ENCODE assay signal across 20 cellular contexts in the genomic region with DNA sequence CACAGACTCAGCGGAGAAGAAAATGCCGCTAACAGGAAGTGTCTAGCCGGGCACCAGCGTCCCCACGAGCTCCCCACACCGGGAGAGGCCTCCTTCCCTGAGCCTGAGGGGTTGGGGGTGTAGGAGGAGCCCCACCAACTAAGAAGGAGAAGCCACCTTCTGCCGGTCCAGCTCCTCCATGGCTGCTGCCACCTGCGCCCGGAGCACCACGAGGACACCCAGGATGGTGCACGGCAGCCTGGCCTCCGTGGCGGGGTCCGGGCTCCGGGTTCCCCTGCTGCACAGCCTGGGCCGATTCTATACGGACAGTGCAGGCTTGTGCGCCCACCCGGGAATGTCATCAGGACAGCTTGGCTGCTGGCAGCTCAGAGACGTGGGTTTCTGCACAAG. TPM values are rescaled to one million over a fixed set of nuclear protein-coding genes. Genes with fewer than 3 reads are reported as not detected.
"Had no signal": no experiment of that assay in that cellular context is flagged by ENCODE, and none has a peak within 500 bp of the region (broad histone marks: within the 10 kb centered on the region; RNA-seq: fewer than 3 reads in every experiment).

No MANE protein-coding gene starts in this region.

- H3K4me1 ChIP-seq: colonic mucosa, left lung, parathyroid adenoma had no signal

- H3K36me3 ChIP-seq: brain microvascular endothelial cell, colonic mucosa, heart left ventricle, left lung, stomach, upper lobe of left lung, WERI-Rb-1 had no signal

- H2AFZ ChIP-seq: parathyroid adenoma had no signal

- H3K4me1 Mint-ChIP-seq: activated naive CD4-positive, alpha-beta T cell treated with anti-CD3 and anti-CD28 coated beads, Interleukin-2, amount 10 ng/mL, durations not matched to agents 7 days and 5 days; central memory CD8-positive, alpha-beta T cell had no signal

- H3K4me3 ChIP-seq: colonic mucosa, heart left ventricle, left lung, stomach, upper lobe of left lung had no signal

- H3K9ac ChIP-seq: parathyroid adenoma had no signal

- H3K27me3 Mint-ChIP-seq: central memory CD8-positive, alpha-beta T cell had no signal

- H3K4me3 Mint-ChIP-seq: activated CD4-positive, alpha-beta memory T cell treated with anti-CD3 and anti-CD28 coated beads, Interleukin-2, amount 10 ng/mL, durations not matched to agents 7 days and 5 days; activated naive CD4-positive, alpha-beta T cell treated with anti-CD3 and anti-CD28 coated beads, Interleukin-2, amount 10 ng/mL, durations not matched to agents 7 days and 5 days; activated naive CD8-positive, alpha-beta T cell treated with anti-CD3 and anti-CD28 coated beads, Interleukin-2, amount 50 U/mL, for 24 hours; activated T-cell treated with anti-CD3 and anti-CD28 coated beads, Interleukin-2, amount 50 U/mL, for 24 hours; central memory CD8-positive, alpha-beta T cell; naive thymus-derived CD8-positive, alpha-beta T cell had no signal

- H3K27ac Mint-ChIP-seq: activated CD4-positive, alpha-beta memory T cell treated with anti-CD3 and anti-CD28 coated beads, Interleukin-2, amount 10 ng/mL, durations not matched to agents 7 days and 5 days; activated naive CD4-positive, alpha-beta T cell treated with anti-CD3 and anti-CD28 coated beads, Interleukin-2, amount 10 ng/mL, durations not matched to agents 7 days and 5 days; activated naive CD8-positive, alpha-beta T cell treated with anti-CD3 and anti-CD28 coated beads, Interleukin-2, amount 50 U/mL, for 24 hours; activated T-cell treated with anti-CD3 and anti-CD28 coated beads, Interleukin-2, amount 50 U/mL, for 24 hours; naive thymus-derived CD8-positive, alpha-beta T cell had no signal

- H3K27me3 ChIP-seq: brain microvascular endothelial cell, colonic mucosa, upper lobe of left lung had no signal

- FAIRE-seq: endometrium had no signal

- H3K9me3 ChIP-seq: colonic mucosa had no signal

- H3K27ac ChIP-seq: brain microvascular endothelial cell, colonic mucosa, heart left ventricle, left lung, parathyroid adenoma, stomach, upper lobe of left lung, WERI-Rb-1 had no signal

- H3K79me2 ChIP-seq: parathyroid adenoma had no signal

- DNase-seq: foreskin melanocyte had no signal

- H3K36me3 Mint-ChIP-seq: activated naive CD4-positive, alpha-beta T cell treated with anti-CD3 and anti-CD28 coated beads, Interleukin-2, amount 10 ng/mL, durations not matched to agents 7 days and 5 days had no signal

RNA-seq across cellular contexts. Expression of a gene that starts 0.3 kb away (rescaled TPM):
- total RNA-seq: activated CD4-positive, alpha-beta memory T cell treated with anti-CD3 and anti-CD28 coated beads, Interleukin-2, amount 10 ng/mL, durations not matched to agents 7 days and 5 days; colonic mucosa; heart left ventricle; kidney epithelial cell; left lung; mononuclear cell; stomach; T-helper 2 cell treated with Interferon-gamma antibody and Interleukin-4, amounts not matched to agents 100 ng/mL and 5 ng/mL, for 36 hours; temporal lobe; upper lobe of left lung had no signal
- polyA plus RNA-seq: heart left ventricle; naive thymus-derived CD8-positive, alpha-beta T cell; stomach had no signal

RNA-seq across cellular contexts. Expression of a gene that starts 6.6 kb away (rescaled TPM):
- total RNA-seq: activated CD4-positive, alpha-beta memory T cell treated with anti-CD3 and anti-CD28 coated beads, Interleukin-2, amount 10 ng/mL, durations not matched to agents 7 days and 5 days; kidney epithelial cell; left lung; mononuclear cell; naive thymus-derived CD8-positive, alpha-beta T cell; stomach; T-helper 2 cell treated with Interferon-gamma antibody and Interleukin-4, amounts not matched to agents 100 ng/mL and 5 ng/mL, for 36 hours; temporal lobe had no signal
- polyA plus RNA-seq: naive thymus-derived CD8-positive, alpha-beta T cell; stomach had no signal

RNA-seq across cellular contexts. Expression of a gene that starts 9.4 kb away (rescaled TPM):
- total RNA-seq: kidney epithelial cell; mononuclear cell; naive thymus-derived CD8-positive, alpha-beta T cell; T-helper 2 cell treated with Interferon-gamma antibody and Interleukin-4, amounts not matched to agents 100 ng/mL and 5 ng/mL, for 36 hours; temporal lobe had no signal
- polyA plus RNA-seq: naive thymus-derived CD8-positive, alpha-beta T cell had no signal

RNA-seq across cellular contexts. Expression of a gene that starts 15.0 kb away (rescaled TPM):
- total RNA-seq: activated CD4-positive, alpha-beta memory T cell treated with anti-CD3 and anti-CD28 coated beads, Interleukin-2, amount 10 ng/mL, durations not matched to agents 7 days and 5 days; kidney epithelial cell; mononuclear cell; temporal lobe had no signal
